In the genomic region with DNA sequence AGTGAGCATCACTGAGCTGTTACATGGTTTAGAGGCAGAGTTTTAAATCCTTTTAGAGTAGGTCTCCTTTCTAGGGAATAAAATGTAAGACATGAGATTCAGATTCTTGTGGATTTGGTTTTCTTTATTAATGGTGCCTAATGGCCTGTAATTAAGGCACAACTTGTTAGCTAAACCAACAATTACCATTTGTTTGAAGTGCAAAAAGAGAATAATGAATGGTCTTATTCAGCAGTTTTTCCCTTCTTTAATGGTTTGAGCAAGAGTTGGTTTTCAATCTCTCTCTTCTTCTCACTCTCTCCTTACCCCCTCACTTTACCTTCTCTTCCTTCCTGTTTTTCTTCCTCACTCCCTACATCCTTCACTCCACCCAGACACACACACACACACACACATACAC, we compare ENCODE assay signal across 19 cellular contexts.
A peak's percentile ranks its signal among the peaks of the same experiment; 100 is the strongest.
DNase-seq lines count a peak whose midpoint lies in the region; ATAC-seq, FAIRE-seq and TF ChIP-seq lines count a peak whose summit lies in the region.
"Had no signal": no experiment of that assay in that cellular context is flagged by ENCODE, and none has a peak within 500 bp of the region (broad histone marks: within the 10 kb centered on the region; RNA-seq: fewer than 3 reads in every experiment).

No MANE protein-coding gene starts in this region.

- TF ChIP-seq EP300 in A549 (IDR thresholded peaks at IDR 0.05), result no peak
- no peak for TF ChIP-seq EP300 in K562 (IDR thresholded peaks at IDR 0.05; ENCODE audit: low read length)

- in situ Hi-C loops in IMR-90 (cut with MboI; ENCODE audit: low sequenced_read_pairs) (no loop called here), K562 (cut with MboI) (no loop called here), gastrocnemius medialis (cut with MboI; ENCODE audit: low sequenced_read_pairs in 4 of 4) (no loop called here)

- TF ChIP-seq CTCF in A549 (IDR thresholded peaks at IDR 0.05) (no peak), IMR-90 (conservative IDR thresholded peaks at IDR 0.05; ENCODE audit: low read depth, low read length) (no peak), K562 (IDR thresholded peaks at IDR 0.05 in 2 of 3, conservative IDR thresholded peaks at IDR 0.05 in 1 of 3; ENCODE audit: insufficient read depth in 2 of 3, low read depth in 1 of 3, low read length in 3 of 3) (no peak), nephron progenitor cell (IDR thresholded peaks at IDR 0.05) (no peak), gastrocnemius medialis (IDR thresholded peaks at IDR 0.05 in 4 of 5, conservative IDR thresholded peaks at IDR 0.05 in 1 of 5) (no peak)

- H2AK5ac ChIP-seq in IMR-90 (ENCODE audit: low read depth, low read length), result no peak overlapping the region

- no peak overlapping the region for H4K91ac ChIP-seq in IMR-90 (ENCODE audit: insufficient read depth, low read depth, low read length)

- H3K27ac Mint-ChIP-seq in nephron progenitor cell, result peak overlapping the region; percentile 55
- H3K27ac Mint-ChIP-seq: CD4-positive, alpha-beta memory T cell; H9 had no signal

- peaks cover 20% of the 10 kb centered on the region for H3K9me3 Mint-ChIP-seq in nephron progenitor cell

- no peak overlapping the region for H3K14ac ChIP-seq in IMR-90 (replicated peaks; ENCODE audit: low read depth, low read length)

- H3K9me1 ChIP-seq in IMR-90 (ENCODE audit: insufficient read depth, low read length) (no peaks in the 10 kb centered on the region), K562 (ENCODE audit: control insufficient read depth, insufficient read depth, low read length) (no peaks in the 10 kb centered on the region)

- H3K4me3 ChIP-seq in A549 (no peak overlapping the region), IMR-90 (ENCODE audit: insufficient read depth, low read depth, low read length) (no peak overlapping the region), K562 (no peak overlapping the region), gastrocnemius medialis (no peak overlapping the region)
- H3K4me3 ChIP-seq: GM23248 had no signal

- peaks cover 5% of the 10 kb centered on the region for H3K36me3 Mint-ChIP-seq in nephron progenitor cell (ENCODE audit: low read depth)

- CTCF ChIA-PET in A549 (lab: Yijun Ruan, JAX), result no interaction called here
- CTCF ChIA-PET in IMR-90 (lab: Yijun Ruan, JAX), result no interaction called here
- CTCF ChIA-PET in K562 (lab: Yijun Ruan, JAX; ENCODE audit: low intra/inter-chr PET ratio), result interaction anchor here (0.7 kb wide), 1 partner anchor 11 kb away, joined by 3 read pairs; no protein-coding TSS in a partner anchor

- H3K27ac ChIP-seq in A549 (no peak overlapping the region), IMR-90 (ENCODE audit: insufficient read depth, low read length) (no peak overlapping the region), K562 (ENCODE audit: extremely low read depth, low read depth, low read length) (no peak overlapping the region), gastrocnemius medialis (no peak overlapping the region)
- H3K27ac ChIP-seq: GM23248 had no signal

- peaks cover 5% of the 10 kb centered on the region for H3K27me3 Mint-ChIP-seq in nephron progenitor cell (ENCODE audit: low read depth, poor library complexity)

- H3K23ac ChIP-seq in IMR-90 (ENCODE audit: low read depth, low read length), result no peak overlapping the region

- no peak overlapping the region for H3K4ac ChIP-seq in IMR-90 (ENCODE audit: low read depth, low read length)

- TF ChIP-seq RAD21 in A549 (conservative IDR thresholded peaks at IDR 0.05 in 1 of 2, IDR thresholded peaks at IDR 0.05 in 1 of 2) (no peak), IMR-90 (IDR thresholded peaks at IDR 0.05; ENCODE audit: low read length) (no peak), K562 (CRISPR knock-in tag; conservative IDR thresholded peaks at IDR 0.05 in 1 of 2, IDR thresholded peaks at IDR 0.05 in 1 of 2) (no peak)

- POLR2A ChIA-PET in A549 (lab: Yijun Ruan, JAX) (no interaction called here), IMR-90 (lab: Charles Lee; ENCODE audit: unreplicated experiment) (no interaction called here), K562 (lab: Yijun Ruan, JAX) (no interaction called here)

- no peak overlapping the region for H2AK9ac ChIP-seq in IMR-90 (replicated peaks; ENCODE audit: low read depth, low read length, poor library complexity)

- no peak overlapping the region for H3K18ac ChIP-seq in IMR-90 (ENCODE audit: low read depth, low read length)

- FAIRE-seq in A549 (lab: Jason Lieb, UNC), result no peak
- no peak for FAIRE-seq in K562 (lab: Jason Lieb, UNC)
- FAIRE-seq: GM12892, GM19239 had no signal

- H2BK20ac ChIP-seq in IMR-90 (ENCODE audit: low read depth, low read length), result no peak overlapping the region

- no peak overlapping the region for H2BK15ac ChIP-seq in IMR-90 (ENCODE audit: low read depth, low read length)

- DNase-seq in A549 (ENCODE audit: low read depth in 1 of 2, low spot score in 1 of 2), result no peak
- no peak for DNase-seq in IMR-90
- DNase-seq in K562 (ENCODE audit: extremely low read depth in 1 of 4, low spot score in 3 of 4), result no peak
- DNase-seq in nephron progenitor cell, result no peak
- DNase-seq in gastrocnemius medialis, result no peak
- no peak for DNase-seq in activated CD4-positive, alpha-beta T cell treated with anti-CD3 and anti-CD28 coated beads, Interleukin-2, amount 50 U/mL, for 4 hours
- no peak for DNase-seq in GDM1 (lab: John Stamatoyannopoulos, UW)
- DNase-seq: 8988T; C1 segment of cervical spinal cord; Calu3; CD4-positive, alpha-beta memory T cell; COR-L47; DMS53; DMS79 treated with DMSO at 0.1 percent for 48 hours; GM23248; H9 had no signal

- H2BK120ac ChIP-seq in IMR-90 (ENCODE audit: low read depth, low read length), result no peak overlapping the region

- H2AFZ ChIP-seq in IMR-90 (replicated peaks; ENCODE audit: low read length, poor library complexity) (no peak overlapping the region), K562 (ENCODE audit: low read depth, low read length) (no peak overlapping the region)
- H2AFZ ChIP-seq: GM23248 had no signal

- H3K9me3 ChIP-seq in A549 (no peaks in the 10 kb centered on the region), IMR-90 (ENCODE audit: control insufficient read depth, insufficient read depth, low read length) (peaks cover 4% of the 10 kb centered on the region; the same call in 1 of the 2 replicates), K562 (replicated peaks; ENCODE audit: control insufficient read depth, insufficient read depth, low read depth, low read length) (peaks cover 3% of the 10 kb centered on the region), gastrocnemius medialis (no peaks in the 10 kb centered on the region)

- no peak overlapping the region for H3K9ac ChIP-seq in IMR-90 (ENCODE audit: low read depth, low read length)
- H3K9ac ChIP-seq in K562 (ENCODE audit: insufficient read depth in 1 of 2, low read depth in 2 of 2, low read length in 2 of 2), result no peak overlapping the region
- H3K9ac ChIP-seq: GM23248 had no signal

- H4K20me1 ChIP-seq in IMR-90 (ENCODE audit: insufficient read depth, low read length) (no peaks in the 10 kb centered on the region), K562 (replicated peaks; ENCODE audit: control insufficient read depth, insufficient read depth, low read length) (no peaks in the 10 kb centered on the region)

- BruUV-seq in IMR-90 (replicated peaks; lab: Mats Ljungman, UMichigan) (no TSS peak), K562 (replicated peaks; lab: Mats Ljungman, UMichigan) (no TSS peak)

- H4K5ac ChIP-seq in IMR-90 (ENCODE audit: low read depth, low read length), result no peak overlapping the region

- no peaks in the 10 kb centered on the region for H3K4me1 ChIP-seq in A549
- no peaks in the 10 kb centered on the region for H3K4me1 ChIP-seq in IMR-90 (ENCODE audit: control insufficient read depth, insufficient read depth, low read length)
- no peaks in the 10 kb centered on the region for H3K4me1 ChIP-seq in K562 (replicated peaks in 1 of 2; ENCODE audit: control insufficient read depth in 2 of 2, insufficient read depth in 2 of 2, low read length in 2 of 2)
- no peaks in the 10 kb centered on the region for H3K4me1 ChIP-seq in gastrocnemius medialis

- peaks cover 18% of the 10 kb centered on the region for H3K4me1 Mint-ChIP-seq in nephron progenitor cell
- H3K4me1 Mint-ChIP-seq: CD4-positive, alpha-beta memory T cell had no signal

- H3K56ac ChIP-seq in IMR-90 (ENCODE audit: extremely low read depth, insufficient read depth, low read length), result no peak overlapping the region

- H3K27me3 ChIP-seq in IMR-90 (ENCODE audit: control insufficient read depth, insufficient read depth, low read length) (no peaks in the 10 kb centered on the region), K562 (ENCODE audit: control insufficient read depth in 2 of 2, insufficient read depth in 2 of 2, low read length in 2 of 2) (no peaks in the 10 kb centered on the region), gastrocnemius medialis (no peaks in the 10 kb centered on the region)

- no peak overlapping the region for H2BK5ac ChIP-seq in IMR-90 (ENCODE audit: low read depth, low read length, poor library complexity, severe bottlenecking)

- no peaks in the 10 kb centered on the region for H3K79me1 ChIP-seq in IMR-90 (ENCODE audit: low read depth in 1 of 2, low read length in 2 of 2)

- no peaks in the 10 kb centered on the region for H3K36me3 ChIP-seq in IMR-90 (ENCODE audit: control insufficient read depth, insufficient read depth, low read length)
- no peaks in the 10 kb centered on the region for H3K36me3 ChIP-seq in K562 (ENCODE audit: control insufficient read depth, insufficient read depth, low read length)
- H3K36me3 ChIP-seq in gastrocnemius medialis, result no peaks in the 10 kb centered on the region

- no peak overlapping the region for H4K8ac ChIP-seq in IMR-90 (ENCODE audit: low read depth in 2 of 2, low read length in 2 of 2)

- TF ChIP-seq POLR2A in A549 (IDR thresholded peaks at IDR 0.05; ENCODE audit: low read length), result no peak
- no peak for TF ChIP-seq POLR2A in IMR-90 (IDR thresholded peaks at IDR 0.05; ENCODE audit: low read depth, low read length)
- no peak for TF ChIP-seq POLR2A in K562 (conservative IDR thresholded peaks at IDR 0.05)
- TF ChIP-seq POLR2A in gastrocnemius medialis (IDR thresholded peaks at IDR 0.05), result no peak

- H3K4me3 Mint-ChIP-seq in nephron progenitor cell, result no peak overlapping the region
- H3K4me3 Mint-ChIP-seq: CD4-positive, alpha-beta memory T cell; H9 had no signal

- ATAC-seq in A549 (no peak), IMR-90 (ENCODE audit: low read depth) (no peak), K562 (no peak), gastrocnemius medialis (no peak)
- ATAC-seq: HCT116 had no signal

- H3K4me2 ChIP-seq in A549 (no peak overlapping the region), IMR-90 (ENCODE audit: low read depth, low read length) (no peak overlapping the region), K562 (ENCODE audit: insufficient read depth, low read length) (no peak overlapping the region)

- intact Hi-C loops in IMR-90 (cut with micrococcal nuclease), result no loop called here
- intact Hi-C loops in K562 (cut with micrococcal nuclease), result no loop called here
- intact Hi-C loops in gastrocnemius medialis (cut with DNase I; ENCODE audit: low total_unique reads), result no loop called here

- no peaks in the 10 kb centered on the region for H3K79me2 ChIP-seq in K562 (ENCODE audit: control insufficient read depth, insufficient read depth, low read length)

- dilution Hi-C loops in IMR-90 (cut with HindIII; ENCODE audit: low sequenced_read_pairs, unreplicated experiment), result no loop called here

TF ChIP-seq in A549, 52 proteins besides CTCF, POLR2A, EP300 and RAD21 (continues in another document):
- no peak for TF ChIP-seq RCOR1 (IDR thresholded peaks at IDR 0.05; ENCODE audit: low read depth, low read length)

TF ChIP-seq in K562, 482 proteins besides CTCF, POLR2A, EP300 and RAD21 (continues in another document):
- no peak for TF ChIP-seq RBM39 (optimal IDR thresholded peaks at IDR 0.05; ENCODE audit: low read depth, low read length)
- TF ChIP-seq ZNF431 (CRISPR knock-in tag; IDR thresholded peaks at IDR 0.05), result no peak
